ENCODE assay signal across 34 cellular contexts in the genomic region with DNA sequence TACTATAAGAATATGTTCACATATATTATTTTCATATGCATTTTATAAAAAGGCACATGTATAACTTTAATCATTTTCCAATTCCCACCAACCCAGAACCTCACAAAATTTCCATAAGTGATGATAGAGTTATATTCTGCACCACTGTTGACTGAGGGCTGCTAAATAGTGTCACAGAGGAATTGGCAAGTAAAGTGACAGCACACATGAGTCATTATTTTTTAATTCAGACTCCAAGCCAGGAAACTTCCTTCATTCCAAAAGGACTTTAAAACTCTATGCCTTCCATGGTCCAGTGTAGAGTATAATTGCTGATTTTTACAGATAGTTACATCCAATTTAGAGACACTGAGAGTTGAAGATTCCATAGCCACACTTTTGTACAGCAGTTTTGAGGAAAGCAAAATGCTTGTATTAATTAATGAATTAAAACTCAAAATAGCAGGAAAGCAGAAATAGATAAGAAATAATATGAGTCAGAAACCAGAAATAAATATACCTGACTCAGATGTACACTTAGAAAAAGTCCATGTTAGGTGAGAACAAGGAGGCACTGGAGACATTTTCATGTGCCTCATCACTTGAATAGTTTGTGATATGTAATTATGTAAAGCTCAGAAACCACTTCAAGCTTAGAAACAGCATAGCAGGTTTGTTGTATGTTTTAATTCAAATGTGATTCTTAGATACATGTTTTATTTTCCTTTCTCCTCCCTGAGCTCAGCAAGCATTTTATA.
"Had no signal": no experiment of that assay in that cellular context is flagged by ENCODE, and none has a peak within 500 bp of the region (broad histone marks: within the 10 kb centered on the region; RNA-seq: fewer than 3 reads in every experiment).

No MANE protein-coding gene starts in this region.

- H3K36me3 Mint-ChIP-seq: activated CD4-positive, alpha-beta memory T cell treated with anti-CD3 and anti-CD28 coated beads for 36 hours; activated CD8-positive, alpha-beta memory T cell treated with anti-CD3 and anti-CD28 coated beads, Interleukin-2, amount 10 ng/mL, durations not matched to agents 7 days and 5 days; activated naive CD4-positive, alpha-beta T cell treated with anti-CD3 and anti-CD28 coated beads, Interleukin-2, amount 50 U/mL, for 24 hours; activated naive CD8-positive, alpha-beta T cell treated with anti-CD3 and anti-CD28 coated beads for 36 hours; T-cell had no signal

- H3K27ac Mint-ChIP-seq: activated B cell treated with CpG ODN at 0.5 μM for 24 hours; activated CD4-positive, alpha-beta memory T cell treated with anti-CD3 and anti-CD28 coated beads for 36 hours; activated CD8-positive, alpha-beta memory T cell treated with anti-CD3 and anti-CD28 coated beads, Interleukin-2, amount 10 ng/mL, durations not matched to agents 7 days and 5 days; activated CD8-positive, alpha-beta T cell treated with anti-CD3 and anti-CD28 coated beads, Interleukin-2, amount 10 ng/mL, durations not matched to agents 7 days and 5 days; activated naive CD4-positive, alpha-beta T cell treated with anti-CD3 and anti-CD28 coated beads for 36 hours; activated naive CD4-positive, alpha-beta T cell treated with anti-CD3 and anti-CD28 coated beads, Interleukin-2, amount 50 U/mL, for 24 hours; activated naive CD8-positive, alpha-beta T cell treated with anti-CD3 and anti-CD28 coated beads for 36 hours; activated naive CD8-positive, alpha-beta T cell treated with anti-CD3 and anti-CD28 coated beads, Interleukin-2, amount 50 U/mL, for 24 hours; activated T-helper 1 cell treated with anti-CD3 and anti-CD28 coated beads, Interleukin-12 subunit alpha, Interleukin-12 subunit beta, Interleukin-2, Interleukin-4 antibody, amounts not matched to agents 30 ng/mL and 10 ng/mL and 1 ng/mL, durations not matched to agents 14 hours and 24 hours and 36 hours; activated T-helper 2 cell treated with anti-CD3 and anti-CD28 coated beads, Interferon-gamma antibody, Interleukin-2, Interleukin-4, amounts not matched to agents 10 μg/mL and 5 μg/mL and 100 μg/mL, durations not matched to agents 14 hours and 24 hours and 36 hours; endodermal cell; T-cell; T-helper 1 cell treated with Interleukin-12 subunit alpha and Interleukin-12 subunit beta and Interleukin-4 antibody, amounts not matched to agents 30 μg/mL and 1 μg/mL, for 36 hours had no signal

- H3K4me1 ChIP-seq: adrenal gland, colonic mucosa had no signal

- ATAC-seq: activated CD4-positive, CD25-positive, alpha-beta regulatory T cell treated with anti-CD3 and anti-CD28 coated beads, Interleukin-2, amount 50 U/mL, for 24 hours; activated CD8-positive, alpha-beta memory T cell treated with anti-CD3 and anti-CD28 coated beads, Interleukin-2, amount 10 ng/mL, durations not matched to agents 7 days and 5 days; activated CD8-positive, alpha-beta T cell treated with anti-CD3 and anti-CD28 coated beads, Interleukin-2, amount 10 ng/mL, durations not matched to agents 7 days and 5 days; activated naive CD8-positive, alpha-beta T cell treated with anti-CD3 and anti-CD28 coated beads, Interleukin-2, amount 50 U/mL, for 24 hours; esophagus mucosa; T-cell had no signal

- H3K27me3 ChIP-seq: adrenal gland, colonic mucosa, dorsolateral prefrontal cortex, hepatocyte had no signal

- H3K27ac ChIP-seq: adrenal gland, colonic mucosa, dorsolateral prefrontal cortex, hepatocyte, WERI-Rb-1 had no signal

- DNase-seq: activated B cell treated with CpG ODN at 0.5 μM for 24 hours; activated CD4-positive, alpha-beta memory T cell treated with anti-CD3 and anti-CD28 coated beads for 36 hours; activated CD4-positive, alpha-beta T cell treated with anti-CD3 and anti-CD28 coated beads for 48 hours; activated CD4-positive, alpha-beta T cell treated with anti-CD3 and anti-CD28 coated beads, Interleukin-2, amount 50 U/mL, for 1 hour; activated CD8-positive, alpha-beta memory T cell treated with anti-CD3 and anti-CD28 coated beads, Interleukin-2, amount 10 ng/mL, durations not matched to agents 7 days and 5 days; activated CD8-positive, alpha-beta memory T cell treated with anti-CD3 and anti-CD28 coated beads, Interleukin-2, amount 50 U/mL, for 4 hours; activated CD8-positive, alpha-beta T cell treated with anti-CD3 and anti-CD28 coated beads, Interleukin-2, amount 10 ng/mL, durations not matched to agents 7 days and 5 days; activated effector memory CD4-positive, alpha-beta T cell treated with anti-CD3 and anti-CD28 coated beads, Interleukin-2, amount 50 U/mL, for 16 hours; activated naive CD4-positive, alpha-beta T cell treated with anti-CD3 and anti-CD28 coated beads for 36 hours; activated naive CD8-positive, alpha-beta T cell treated with anti-CD3 and anti-CD28 coated beads for 36 hours; activated naive CD8-positive, alpha-beta T cell treated with anti-CD3 and anti-CD28 coated beads, Interleukin-2, amount 50 U/mL, for 24 hours; activated T-cell treated with anti-CD3 and anti-CD28 coated beads, Interleukin-2, amount 50 U/mL, for 1 hour; activated T-cell treated with anti-CD3 and anti-CD28 coated beads, Interleukin-2, amount 50 U/mL, for 48 hours; adrenal gland; amygdala; aorta; central memory CD4-positive, alpha-beta T cell; cerebellar nuclear complex; colonic mucosa; dorsolateral prefrontal cortex; effector memory CD4-positive, alpha-beta T cell; endodermal cell; foreskin fibroblast; head of caudate nucleus; T-cell; T1000; WERI-Rb-1 had no signal

- H3K4me3 ChIP-seq: adrenal gland, colonic mucosa, dorsolateral prefrontal cortex, hepatocyte had no signal

- H3K4me3 Mint-ChIP-seq: activated B cell treated with CpG ODN at 0.5 μM for 24 hours; activated CD4-positive, alpha-beta memory T cell treated with anti-CD3 and anti-CD28 coated beads for 36 hours; activated CD8-positive, alpha-beta memory T cell treated with anti-CD3 and anti-CD28 coated beads, Interleukin-2, amount 10 ng/mL, durations not matched to agents 7 days and 5 days; activated CD8-positive, alpha-beta T cell treated with anti-CD3 and anti-CD28 coated beads, Interleukin-2, amount 10 ng/mL, durations not matched to agents 7 days and 5 days; activated naive CD4-positive, alpha-beta T cell treated with anti-CD3 and anti-CD28 coated beads for 36 hours; activated naive CD4-positive, alpha-beta T cell treated with anti-CD3 and anti-CD28 coated beads, Interleukin-2, amount 50 U/mL, for 24 hours; activated naive CD8-positive, alpha-beta T cell treated with anti-CD3 and anti-CD28 coated beads for 36 hours; activated naive CD8-positive, alpha-beta T cell treated with anti-CD3 and anti-CD28 coated beads, Interleukin-2, amount 50 U/mL, for 24 hours; activated T-helper 1 cell treated with anti-CD3 and anti-CD28 coated beads, Interleukin-12 subunit alpha, Interleukin-12 subunit beta, Interleukin-2, Interleukin-4 antibody, amounts not matched to agents 30 ng/mL and 10 ng/mL and 1 ng/mL, durations not matched to agents 14 hours and 24 hours and 36 hours; endodermal cell; T-cell; T-helper 1 cell treated with Interleukin-12 subunit alpha and Interleukin-12 subunit beta and Interleukin-4 antibody, amounts not matched to agents 30 μg/mL and 1 μg/mL, for 36 hours had no signal

- H3K4me1 Mint-ChIP-seq: activated B cell treated with CpG ODN at 0.5 μM for 24 hours; activated CD8-positive, alpha-beta memory T cell treated with anti-CD3 and anti-CD28 coated beads, Interleukin-2, amount 10 ng/mL, durations not matched to agents 7 days and 5 days; activated naive CD4-positive, alpha-beta T cell treated with anti-CD3 and anti-CD28 coated beads, Interleukin-2, amount 50 U/mL, for 24 hours; activated naive CD8-positive, alpha-beta T cell treated with anti-CD3 and anti-CD28 coated beads for 36 hours; activated naive CD8-positive, alpha-beta T cell treated with anti-CD3 and anti-CD28 coated beads, Interleukin-2, amount 50 U/mL, for 24 hours; T-cell had no signal

- H3K36me3 ChIP-seq: adrenal gland, colonic mucosa, WERI-Rb-1 had no signal

- H3K9me3 Mint-ChIP-seq: activated B cell treated with CpG ODN at 0.5 μM for 24 hours; activated CD4-positive, alpha-beta memory T cell treated with anti-CD3 and anti-CD28 coated beads for 36 hours; activated naive CD4-positive, alpha-beta T cell treated with anti-CD3 and anti-CD28 coated beads for 36 hours; activated naive CD4-positive, alpha-beta T cell treated with anti-CD3 and anti-CD28 coated beads, Interleukin-2, amount 50 U/mL, for 24 hours; activated naive CD8-positive, alpha-beta T cell treated with anti-CD3 and anti-CD28 coated beads for 36 hours; activated naive CD8-positive, alpha-beta T cell treated with anti-CD3 and anti-CD28 coated beads, Interleukin-2, amount 50 U/mL, for 24 hours; activated T-helper 1 cell treated with anti-CD3 and anti-CD28 coated beads, Interleukin-12 subunit alpha, Interleukin-12 subunit beta, Interleukin-2, Interleukin-4 antibody, amounts not matched to agents 30 ng/mL and 10 ng/mL and 1 ng/mL, durations not matched to agents 14 hours and 24 hours and 36 hours; activated T-helper 2 cell treated with anti-CD3 and anti-CD28 coated beads, Interferon-gamma antibody, Interleukin-2, Interleukin-4, amounts not matched to agents 10 μg/mL and 5 μg/mL and 100 μg/mL, durations not matched to agents 14 hours and 24 hours and 36 hours; endodermal cell; T-cell; T-helper 1 cell treated with Interleukin-12 subunit alpha and Interleukin-12 subunit beta and Interleukin-4 antibody, amounts not matched to agents 30 μg/mL and 1 μg/mL, for 36 hours had no signal

- H3K9me3 ChIP-seq: adrenal gland, colonic mucosa had no signal

- H3K27me3 Mint-ChIP-seq: activated B cell treated with CpG ODN at 0.5 μM for 24 hours; activated CD4-positive, alpha-beta memory T cell treated with anti-CD3 and anti-CD28 coated beads for 36 hours; activated CD8-positive, alpha-beta memory T cell treated with anti-CD3 and anti-CD28 coated beads, Interleukin-2, amount 10 ng/mL, durations not matched to agents 7 days and 5 days; activated naive CD4-positive, alpha-beta T cell treated with anti-CD3 and anti-CD28 coated beads, Interleukin-2, amount 50 U/mL, for 24 hours; activated naive CD8-positive, alpha-beta T cell treated with anti-CD3 and anti-CD28 coated beads for 36 hours; activated naive CD8-positive, alpha-beta T cell treated with anti-CD3 and anti-CD28 coated beads, Interleukin-2, amount 50 U/mL, for 24 hours; T-cell had no signal
